Comparison of ENCODE assay signal across 8 cellular contexts in the genomic region with DNA sequence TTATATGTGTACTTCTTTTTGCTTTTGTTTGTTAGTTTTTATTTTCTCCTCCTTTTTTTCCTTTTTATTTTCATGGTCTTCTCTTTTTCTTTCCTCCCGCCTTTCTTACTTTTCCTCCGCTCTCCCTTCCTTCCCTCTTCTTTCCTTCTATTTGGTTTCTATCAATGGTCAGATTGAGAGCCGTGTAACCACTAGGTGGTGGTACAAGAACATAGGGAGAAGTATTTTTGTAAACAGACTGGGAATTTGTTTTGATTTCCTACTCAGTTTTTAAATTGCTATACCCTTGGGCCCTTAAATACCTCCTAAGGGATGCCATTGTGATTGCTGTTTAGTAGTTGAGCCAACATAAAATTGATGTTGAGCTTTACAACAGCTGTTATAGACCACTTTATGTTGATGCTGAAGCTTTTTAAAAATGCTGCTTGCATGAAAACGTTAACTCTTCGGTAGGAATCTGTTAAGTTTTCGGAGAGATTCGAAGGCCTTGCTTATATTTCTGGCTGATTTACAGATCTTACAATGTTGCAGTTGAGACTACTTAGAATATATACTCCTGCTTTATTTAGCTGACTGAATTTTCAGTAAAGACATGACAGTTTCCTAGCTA.
DNase-seq lines count a peak whose midpoint lies in the region; ATAC-seq, FAIRE-seq and TF ChIP-seq lines count a peak whose summit lies in the region.

No MANE protein-coding gene starts in this region.

- H3K9me3 ChIP-seq in Loucy (ENCODE audit: insufficient read depth, low read depth, low read length) (no peaks in the 10 kb centered on the region), SJSA1 (replicated peaks) (no peaks in the 10 kb centered on the region), H1 (ENCODE audit: insufficient read depth in 2 of 2, low read depth in 1 of 2, low read length in 1 of 2) (no peaks in the 10 kb centered on the region), suprapubic skin (no peaks in the 10 kb centered on the region)

- no peaks in the 10 kb centered on the region for H3F3A ChIP-seq in Loucy (ENCODE audit: low read depth)

- H3K27me3 Mint-ChIP-seq in activated naive CD4-positive, alpha-beta T cell treated with anti-CD3 and anti-CD28 coated beads for 36 hours (ENCODE audit: low read depth): no peaks in the 10 kb centered on the region
- H3K27me3 Mint-ChIP-seq in natural killer cell (ENCODE audit: low read depth in 2 of 2): peaks cover 0 to 3% of the 10 kb centered on the region in 2 donors

- H3K4me1 ChIP-seq in Loucy (ENCODE audit: insufficient read depth, low read length, poor library complexity, severe bottlenecking): peaks cover 36% of the 10 kb centered on the region
- peaks cover 40% of the 10 kb centered on the region for H3K4me1 ChIP-seq in SJSA1 (replicated peaks)
- peaks cover 0 to 5% (median 3%) of the 10 kb centered on the region in 4 experiments; a peak in 4 of 7 replicates for H3K4me1 ChIP-seq in H1 (replicated peaks in 1 of 4; ENCODE audit: control insufficient read depth in 3 of 4, insufficient read depth in 4 of 4, low read length in 3 of 4)
- H3K4me1 ChIP-seq in suprapubic skin: no peaks in the 10 kb centered on the region

- H3K4me2 ChIP-seq in Loucy (ENCODE audit: low read depth, low read length, poor library complexity, severe bottlenecking) (peak overlapping the region; percentile 27), H1 (ENCODE audit: insufficient read depth in 1 of 2, low read depth in 2 of 2, low read length in 2 of 2) (no peak overlapping the region)

- H3K9me3 Mint-ChIP-seq in activated naive CD4-positive, alpha-beta T cell treated with anti-CD3 and anti-CD28 coated beads for 36 hours: no peaks in the 10 kb centered on the region
- no peaks in the 10 kb centered on the region for H3K9me3 Mint-ChIP-seq in natural killer cell

- H3K79me2 ChIP-seq in Loucy (ENCODE audit: insufficient read depth, low read length) (no peaks in the 10 kb centered on the region; the same call in 1 of the 2 replicates), H1 (ENCODE audit: control insufficient read depth in 1 of 2, insufficient read depth in 2 of 2, low read length in 2 of 2) (no peaks in the 10 kb centered on the region)

- H4K8ac ChIP-seq in H1 (ENCODE audit: extremely low read depth, insufficient read depth, low read length): no peak overlapping the region

- H3K9ac ChIP-seq in Loucy (ENCODE audit: low read depth, low read length, poor library complexity, severe bottlenecking): peak overlapping the region; percentile 49
- no peak overlapping the region for H3K9ac ChIP-seq in H1 (replicated peaks in 1 of 4; ENCODE audit: extremely low read depth in 1 of 4, low read depth in 3 of 4, low read length in 3 of 4)

- no peak overlapping the region for H2BK20ac ChIP-seq in H1 (ENCODE audit: low read length)

- TF ChIP-seq EP300 in H1 (IDR thresholded peaks at IDR 0.05; ENCODE audit: borderline replicate concordance in 1 of 2, low read depth in 2 of 2, low read length in 2 of 2): no peak
- TF ChIP-seq EP300 in suprapubic skin (IDR thresholded peaks at IDR 0.05): no peak

- peak overlapping the region; percentile 29 for H3K27ac Mint-ChIP-seq in activated naive CD4-positive, alpha-beta T cell treated with anti-CD3 and anti-CD28 coated beads for 36 hours
- peak overlapping the region in 1 of 2 donors; percentile 6 for H3K27ac Mint-ChIP-seq in natural killer cell

- H3K14ac ChIP-seq in H1 (ENCODE audit: insufficient read length): no peak overlapping the region

- no peak overlapping the region for H2BK5ac ChIP-seq in H1 (ENCODE audit: low read depth, low read length)

- CTCF ChIA-PET in activated naive CD4-positive, alpha-beta T cell treated with anti-CD3 and anti-CD28 coated beads for 36 hours (lab: Charles Lee): interaction anchor here (0.6 to 6.6 kb wide), 45 partner anchors 13 to 1610 kb away, joined by 3 to 71 read pairs (median 4); partner anchors contain the start of gene ITGA4
- CTCF ChIA-PET in H1 (lab: Charles Lee; ENCODE audit: partially characterized antibody): interaction anchor here (0.6 to 3.0 kb wide), 39 partner anchors 9 to 822 kb away, joined by 3 to 25 read pairs (median 3); partner anchors contain the start of gene ITGA4

- peak overlapping the region; percentile 20 for H3K4me3 Mint-ChIP-seq in activated naive CD4-positive, alpha-beta T cell treated with anti-CD3 and anti-CD28 coated beads for 36 hours
- no peak overlapping the region for H3K4me3 Mint-ChIP-seq in natural killer cell

- H3K23me2 ChIP-seq in H1 (ENCODE audit: low read depth, low read length): no peaks in the 10 kb centered on the region

- TF ChIP-seq CTCF in Loucy (conservative IDR thresholded peaks at IDR 0.05; ENCODE audit: low read length) (peak; percentile 98), H1 (IDR thresholded peaks at IDR 0.05; ENCODE audit: control extremely low read depth in 1 of 3, insufficient read depth in 1 of 3, low read depth in 1 of 3, low read length in 3 of 3) (peak in 2 of 3 experiments; percentile 65 to 66; a peak in 3 of 4 replicates), natural killer cell (IDR thresholded peaks at IDR 0.05) (peak; percentile 89), suprapubic skin (IDR thresholded peaks at IDR 0.05) (peak in 1 of 2 donors; percentile 29)

- ATAC-seq in natural killer cell: peak in 2 of 3 donors; percentile 66 to 75

- no peak overlapping the region for H3K4me3 ChIP-seq in Loucy (ENCODE audit: low read length, poor library complexity, severe bottlenecking)
- H3K4me3 ChIP-seq in SJSA1: no peak overlapping the region
- no peak overlapping the region for H3K4me3 ChIP-seq in H1 (ENCODE audit: extremely low read depth in 1 of 4, insufficient read depth in 2 of 4, low read depth in 3 of 4, low read length in 4 of 4)
- no peak overlapping the region for H3K4me3 ChIP-seq in suprapubic skin

- WGBS in H1 (ENCODE audit: extremely low coverage in 1 of 2, insufficient coverage in 1 of 2, insufficient read length in 1 of 2, insufficient replicate concordance in 2 of 2, low coverage in 1 of 2, low lambda C conversion rate in 2 of 2, missing lambda C conversion rate in 1 of 2), 2 experiments: 55% methylated on average over 7 of the region's 7 CpGs; no CpG with 5 or more reads in 1 of the 2 experiments
- 52% methylated on average over 7 of the region's 7 CpGs for WGBS in suprapubic skin

- H3K79me1 ChIP-seq in H1 (ENCODE audit: low read depth, low read length): no peaks in the 10 kb centered on the region

- no peak overlapping the region for H2BK120ac ChIP-seq in H1 (replicated peaks; ENCODE audit: low read depth, low read length)

- H4K5ac ChIP-seq in H1 (ENCODE audit: insufficient read length, low read depth, low read length): no peak overlapping the region

- H4K20me1 ChIP-seq in Loucy (ENCODE audit: insufficient read depth, low read length, poor library complexity, severe bottlenecking): no peaks in the 10 kb centered on the region
- no peaks in the 10 kb centered on the region for H4K20me1 ChIP-seq in H1 (replicated peaks in 1 of 2; ENCODE audit: control insufficient read depth in 1 of 2, insufficient read depth in 2 of 2, low read length in 2 of 2)

- no peak overlapping the region for H3K27ac ChIP-seq in SJSA1
- no peak overlapping the region for H3K27ac ChIP-seq in H1 (ENCODE audit: low read depth, low read length)
- no peak overlapping the region for H3K27ac ChIP-seq in suprapubic skin

- H3K27me3 ChIP-seq in Loucy (ENCODE audit: insufficient read depth, low read length, poor library complexity, severe bottlenecking) (no peaks in the 10 kb centered on the region), SJSA1 (replicated peaks) (no peaks in the 10 kb centered on the region), H1 (replicated peaks in 1 of 4; ENCODE audit: control insufficient read depth in 3 of 4, extremely low read depth in 1 of 4, insufficient read depth in 3 of 4, low read length in 3 of 4) (no peaks in the 10 kb centered on the region), suprapubic skin (no peaks in the 10 kb centered on the region)

- H3K18ac ChIP-seq in H1 (ENCODE audit: extremely low read depth, low read length): no peak overlapping the region

- TF ChIP-seq POLR2A in H1 (IDR thresholded peaks at IDR 0.05; ENCODE audit: control extremely low read depth in 1 of 2, low read depth in 2 of 2, low read length in 2 of 2) (no peak), suprapubic skin (IDR thresholded peaks at IDR 0.05) (no peak)

- no peak overlapping the region for H3K56ac ChIP-seq in H1 (replicated peaks; ENCODE audit: insufficient read length, low read depth, low read length)

- no peak overlapping the region for H3K23ac ChIP-seq in H1 (ENCODE audit: insufficient read length)

- DNase-seq in activated naive CD4-positive, alpha-beta T cell treated with anti-CD3 and anti-CD28 coated beads for 36 hours: peak; percentile 35
- DNase-seq in activated naive CD4-positive, alpha-beta T cell (lab: John Stamatoyannopoulos, UW): no peak
- peak; percentile 51 to 79 for DNase-seq in SJSA1 (ENCODE audit: low read depth in 1 of 2, low spot score in 2 of 2)
- DNase-seq in H1 (ENCODE audit: low read depth in 1 of 2, low spot score in 2 of 2): no peak
- no peak for DNase-seq in natural killer cell
- no peak for DNase-seq in suprapubic skin (ENCODE audit: low spot score in 2 of 2)
- no peak for DNase-seq in NCI-H1048 (lab: John Stamatoyannopoulos, UW)

- H2AK5ac ChIP-seq in H1 (ENCODE audit: low read depth, low read length): no peak overlapping the region

- no peak overlapping the region for H2BK12ac ChIP-seq in H1 (ENCODE audit: low read depth, low read length)

- H3K9me2 ChIP-seq in Loucy (replicated peaks; ENCODE audit: low read depth, low read length): no peaks in the 10 kb centered on the region

- H4K91ac ChIP-seq in H1 (replicated peaks; ENCODE audit: insufficient read length, low read length): no peak overlapping the region

- peak; percentile 87 to 88 for TF ChIP-seq RAD21 in H1 (IDR thresholded peaks at IDR 0.05 in 1 of 2, conservative IDR thresholded peaks at IDR 0.05 in 1 of 2; ENCODE audit: low read depth in 2 of 2, low read length in 2 of 2)

- POLR2A ChIA-PET in H1 (lab: Charles Lee; ENCODE audit: partially characterized antibody): no interaction called here

- H3K4ac ChIP-seq in H1 (replicated peaks; ENCODE audit: insufficient read length, low read depth, low read length): no peak overlapping the region

- no peak overlapping the region for H2BK15ac ChIP-seq in H1 (ENCODE audit: low read length)

- intact Hi-C loops in activated naive CD4-positive, alpha-beta T cell treated with anti-CD3 and anti-CD28 coated beads for 36 hours (cut with micrococcal nuclease): loop anchor here (1.0 to 10.0 kb wide), 7 partner anchors 27 to 850 kb away; partner anchors contain the start of genes ITGA4 and ITPRID2
- intact Hi-C loops in natural killer cell (cut with micrococcal nuclease): loop anchor here (1.0 to 10.0 kb wide), 6 partner anchors 38 to 360 kb away; partner anchors contain the start of gene ITGA4

- peaks cover 41% of the 10 kb centered on the region for H3K4me1 Mint-ChIP-seq in activated naive CD4-positive, alpha-beta T cell treated with anti-CD3 and anti-CD28 coated beads for 36 hours (ENCODE audit: low read depth)
- peaks cover 25 to 27% of the 10 kb centered on the region in 2 donors for H3K4me1 Mint-ChIP-seq in natural killer cell

- FAIRE-seq in H1 (lab: Jason Lieb, UNC): peak; percentile 71

- H3K36me3 ChIP-seq in Loucy (ENCODE audit: insufficient read depth, low read length) (no peaks in the 10 kb centered on the region), SJSA1 (no peaks in the 10 kb centered on the region), H1 (ENCODE audit: control insufficient read depth in 2 of 4, insufficient read depth in 4 of 4, low read length in 3 of 4) (no peaks in the 10 kb centered on the region), suprapubic skin (no peaks in the 10 kb centered on the region)

- H2AFZ ChIP-seq in Loucy (ENCODE audit: low read length) (no peak overlapping the region), H1 (ENCODE audit: low read length) (no peak overlapping the region)

- H3K36me3 Mint-ChIP-seq in activated naive CD4-positive, alpha-beta T cell treated with anti-CD3 and anti-CD28 coated beads for 36 hours (ENCODE audit: low read depth): no peaks in the 10 kb centered on the region
- no peaks in the 10 kb centered on the region for H3K36me3 Mint-ChIP-seq in natural killer cell

Comparison
In these comparisons a context has a peak if more than half of its experiments do, and no peak if none do; other contexts are left out.
1. DNase-seq: peak in activated naive CD4-positive, alpha-beta T cell treated with anti-CD3 and anti-CD28 coated beads for 36 hours (single experiment) and SJSA1 (2 of 2); none in activated naive CD4-positive, alpha-beta T cell (0 of 4), H1 (0 of 2), natural killer cell (single experiment), suprapubic skin (0 of 2) and NCI-H1048 (single experiment).